In genomic region chr6:45608252-45608911, GRCh38 we compare ENCODE assay signal across 11 cellular contexts.
DNase-seq lines count a peak whose midpoint lies in the region; ATAC-seq and TF ChIP-seq lines count a peak whose summit lies in the region.
"Had no signal": no experiment of that assay in that cellular context is flagged by ENCODE, and none has a peak within 500 bp of the region (broad histone marks: within the 10 kb centered on the region; RNA-seq: fewer than 3 reads in every experiment).

No MANE protein-coding gene starts in this region.

- TF ChIP-seq EP300 in stomach (IDR thresholded peaks at IDR 0.05): no peak

- peaks cover 13 to 19% of the 10 kb centered on the region in 2 donors for H3K9me3 Mint-ChIP-seq in activated naive CD4-positive, alpha-beta T cell treated with anti-CD3 and anti-CD28 coated beads, Interleukin-2, amount 50 U/mL, for 72 hours
- peaks cover 14% of the 10 kb centered on the region for H3K9me3 Mint-ChIP-seq in activated CD4-positive, alpha-beta memory T cell treated with anti-CD3 and anti-CD28 coated beads for 36 hours

- TF ChIP-seq CTCF in fibroblast of villous mesenchyme (IDR thresholded peaks at IDR 0.05; ENCODE audit: insufficient read depth, low read depth, low read length) (no peak), stomach (IDR thresholded peaks at IDR 0.05) (peak in 1 of 7 experiments; percentile 6)

- peak overlapping the region in 4 of 5 donors; percentile 18 to 70 (median 46) for H3K27ac ChIP-seq in stomach

- no peaks in the 10 kb centered on the region for H3K36me3 ChIP-seq in stomach

- H3K4me3 ChIP-seq in fibroblast of villous mesenchyme (ENCODE audit: low read depth, low read length): no peak overlapping the region
- no peak overlapping the region for H3K4me3 ChIP-seq in stomach

- POLR2A ChIA-PET in activated CD4-positive, alpha-beta memory T cell treated with anti-CD3 and anti-CD28 coated beads for 36 hours (lab: Charles Lee): interaction anchor here (0.6 to 2.0 kb wide), 4 partner anchors 13 to 106 kb away, joined by 4 to 8 read pairs (median 6); no protein-coding TSS in a partner anchor

- H3K27me3 Mint-ChIP-seq in activated CD4-positive, alpha-beta memory T cell treated with anti-CD3 and anti-CD28 coated beads for 36 hours: peaks cover 1% of the 10 kb centered on the region

- intact Hi-C loops in activated CD4-positive, alpha-beta memory T cell treated with anti-CD3 and anti-CD28 coated beads for 36 hours (cut with micrococcal nuclease): loop anchor here (1.0 to 5.0 kb wide), 6 partner anchors 13 to 314 kb away; no protein-coding TSS in a partner anchor
- intact Hi-C loops in stomach (cut with DNase I; ENCODE audit: low total_unique reads): no loop called here

- DNase-seq in activated naive CD4-positive, alpha-beta T cell treated with anti-CD3 and anti-CD28 coated beads, Interleukin-2, amount 50 U/mL, for 72 hours (ENCODE audit: low spot score in 2 of 2): no peak
- DNase-seq in activated naive CD4-positive, alpha-beta T cell treated with Interleukin-2 at 50 U/mL for 16 hours: no peak
- DNase-seq in activated CD4-positive, alpha-beta memory T cell treated with anti-CD3 and anti-CD28 coated beads for 36 hours: peak; percentile 34
- DNase-seq in fibroblast of villous mesenchyme (ENCODE audit: low read depth) (peak; percentile 69), stomach (no peak), NCI-H2029 (lab: John Stamatoyannopoulos, UW) (no peak), NCI-H146 treated with DMSO at 0.1 percent for 48 hours (lab: John Stamatoyannopoulos, UW; ENCODE audit: unreplicated experiment) (no peak)
- DNase-seq: immature natural killer cell, NCI-H1694 treated with DMSO at 0.1 percent for 48 hours had no signal

- peaks cover 0 to 8% (median 0%) of the 10 kb centered on the region in 4 donors for H3K9me3 ChIP-seq in stomach

- 61 to 71% (median 67%) methylated on average over 10 of the region's 10 CpGs for WGBS in stomach, 5 donors

- H3K4me1 Mint-ChIP-seq in activated CD4-positive, alpha-beta memory T cell treated with anti-CD3 and anti-CD28 coated beads for 36 hours (ENCODE audit: low read depth): peaks cover 39% of the 10 kb centered on the region

- H3K36me3 Mint-ChIP-seq in activated naive CD4-positive, alpha-beta T cell treated with anti-CD3 and anti-CD28 coated beads, Interleukin-2, amount 50 U/mL, for 72 hours: peaks cover 10 to 18% of the 10 kb centered on the region in 2 donors
- H3K36me3 Mint-ChIP-seq in activated CD4-positive, alpha-beta memory T cell treated with anti-CD3 and anti-CD28 coated beads for 36 hours: peaks cover 10% of the 10 kb centered on the region

- no peaks in the 10 kb centered on the region for H3K27me3 ChIP-seq in stomach

- ATAC-seq in activated naive CD4-positive, alpha-beta T cell treated with anti-CD3 and anti-CD28 coated beads, Interleukin-2, amount 50 U/mL, for 72 hours: peak; percentile 85 to 91
- ATAC-seq in GM19328 (IDR thresholded peaks at IDR 0.05; ENCODE audit: unreplicated experiment): no peak

- H3K4me1 ChIP-seq in stomach: peaks cover 0 to 17% (median 8%) of the 10 kb centered on the region in 4 donors

- no peak for TF ChIP-seq POLR2A in stomach (IDR thresholded peaks at IDR 0.05)

- no peak overlapping the region for H3K4me3 Mint-ChIP-seq in activated CD4-positive, alpha-beta memory T cell treated with anti-CD3 and anti-CD28 coated beads for 36 hours
- H3K4me3 Mint-ChIP-seq: activated T-helper 1 cell treated with anti-CD3 and anti-CD28 coated beads, Interleukin-12 subunit alpha, Interleukin-12 subunit beta, Interleukin-2, Interleukin-4 antibody, amounts not matched to agents 30 ng/mL and 10 ng/mL and 1 ng/mL, durations not matched to agents 14 hours and 24 hours and 36 hours; immature natural killer cell had no signal

- CTCF ChIA-PET in activated CD4-positive, alpha-beta memory T cell treated with anti-CD3 and anti-CD28 coated beads for 36 hours (lab: Charles Lee): interaction anchor here (1.3 kb wide), 1 partner anchor 106 kb away, joined by 3 read pairs; no protein-coding TSS in a partner anchor

- H3K27ac Mint-ChIP-seq in activated naive CD4-positive, alpha-beta T cell treated with anti-CD3 and anti-CD28 coated beads, Interleukin-2, amount 50 U/mL, for 72 hours: peak overlapping the region in 1 of 2 donors; percentile 81
- H3K27ac Mint-ChIP-seq in activated CD4-positive, alpha-beta memory T cell treated with anti-CD3 and anti-CD28 coated beads for 36 hours: peak overlapping the region; percentile 86
- H3K27ac Mint-ChIP-seq: activated T-helper 1 cell treated with anti-CD3 and anti-CD28 coated beads, Interleukin-12 subunit alpha, Interleukin-12 subunit beta, Interleukin-2, Interleukin-4 antibody, amounts not matched to agents 30 ng/mL and 10 ng/mL and 1 ng/mL, durations not matched to agents 14 hours and 24 hours and 36 hours; immature natural killer cell had no signal

Comparison
In these comparisons a context has a peak if more than half of its experiments do, and no peak if none do; other contexts are left out.
1. DNase-seq: peak in activated CD4-positive, alpha-beta memory T cell treated with anti-CD3 and anti-CD28 coated beads for 36 hours (single experiment) and fibroblast of villous mesenchyme (single experiment); none in activated naive CD4-positive, alpha-beta T cell treated with anti-CD3 and anti-CD28 coated beads, Interleukin-2, amount 50 U/mL, for 72 hours (0 of 2), activated naive CD4-positive, alpha-beta T cell treated with Interleukin-2 at 50 U/mL for 16 hours (single experiment), stomach (single experiment), NCI-H2029 (single experiment) and NCI-H146 treated with DMSO at 0.1 percent for 48 hours (single experiment).